ENCODE assay signal across 12 cellular contexts in genomic region chrX:41184312-41184711, GRCh38.
DNase-seq lines count a peak whose midpoint lies in the region; ATAC-seq and TF ChIP-seq lines count a peak whose summit lies in the region.
"Had no signal": no experiment of that assay in that cellular context is flagged by ENCODE, and none has a peak within 500 bp of the region (broad histone marks: within the 10 kb centered on the region; RNA-seq: fewer than 3 reads in every experiment).

No MANE protein-coding gene starts in this region.

- no peaks in the 10 kb centered on the region for H3K9me3 Mint-ChIP-seq in activated naive CD8-positive, alpha-beta T cell treated with anti-CD3 and anti-CD28 coated beads for 36 hours
- H3K9me3 Mint-ChIP-seq in activated naive CD8-positive, alpha-beta T cell treated with anti-CD3 and anti-CD28 coated beads, Interleukin-2, amount 50 U/mL, for 24 hours: no peaks in the 10 kb centered on the region
- H3K9me3 Mint-ChIP-seq in memory B cell: no peaks in the 10 kb centered on the region
- H3K9me3 Mint-ChIP-seq: brain had no signal

- no peak overlapping the region for H3K4me3 Mint-ChIP-seq in activated naive CD8-positive, alpha-beta T cell treated with anti-CD3 and anti-CD28 coated beads for 36 hours
- no peak overlapping the region for H3K4me3 Mint-ChIP-seq in activated naive CD8-positive, alpha-beta T cell treated with anti-CD3 and anti-CD28 coated beads, Interleukin-2, amount 50 U/mL, for 24 hours
- no peak overlapping the region for H3K4me3 Mint-ChIP-seq in memory B cell
- H3K4me3 Mint-ChIP-seq: brain had no signal

- no peak for ATAC-seq in activated naive CD8-positive, alpha-beta T cell treated with anti-CD3 and anti-CD28 coated beads, Interleukin-2, amount 50 U/mL, for 24 hours
- ATAC-seq in GM21447 (IDR thresholded peaks at IDR 0.05; ENCODE audit: unreplicated experiment) (peak; percentile 75), HG03558 (IDR thresholded peaks at IDR 0.05; ENCODE audit: extremely low read depth, unreplicated experiment) (peak; percentile 27), memory B cell (ENCODE audit: low read depth) (peak; percentile 87)

- peaks cover 19% of the 10 kb centered on the region for H3K36me3 Mint-ChIP-seq in activated naive CD8-positive, alpha-beta T cell treated with anti-CD3 and anti-CD28 coated beads for 36 hours
- H3K36me3 Mint-ChIP-seq in activated naive CD8-positive, alpha-beta T cell treated with anti-CD3 and anti-CD28 coated beads, Interleukin-2, amount 50 U/mL, for 24 hours (ENCODE audit: low read depth): peaks cover 23% of the 10 kb centered on the region
- H3K36me3 Mint-ChIP-seq in memory B cell: peaks cover 12% of the 10 kb centered on the region

- H3K4me1 Mint-ChIP-seq in activated naive CD8-positive, alpha-beta T cell treated with anti-CD3 and anti-CD28 coated beads for 36 hours: peaks cover 19% of the 10 kb centered on the region
- H3K4me1 Mint-ChIP-seq in activated naive CD8-positive, alpha-beta T cell treated with anti-CD3 and anti-CD28 coated beads, Interleukin-2, amount 50 U/mL, for 24 hours: peaks cover 37% of the 10 kb centered on the region
- peaks cover 14% of the 10 kb centered on the region for H3K4me1 Mint-ChIP-seq in memory B cell

- H3K27ac Mint-ChIP-seq in activated naive CD8-positive, alpha-beta T cell treated with anti-CD3 and anti-CD28 coated beads for 36 hours: peak overlapping the region; percentile 39
- no peak overlapping the region for H3K27ac Mint-ChIP-seq in activated naive CD8-positive, alpha-beta T cell treated with anti-CD3 and anti-CD28 coated beads, Interleukin-2, amount 50 U/mL, for 24 hours
- H3K27ac Mint-ChIP-seq in memory B cell: peak overlapping the region; percentile 63

- no peak for TF ChIP-seq CTCF in foreskin fibroblast (IDR thresholded peaks at IDR 0.05; ENCODE audit: low read depth, low read length)

- H3K27me3 Mint-ChIP-seq in activated naive CD8-positive, alpha-beta T cell treated with anti-CD3 and anti-CD28 coated beads for 36 hours: no peaks in the 10 kb centered on the region
- H3K27me3 Mint-ChIP-seq in activated naive CD8-positive, alpha-beta T cell treated with anti-CD3 and anti-CD28 coated beads, Interleukin-2, amount 50 U/mL, for 24 hours: no peaks in the 10 kb centered on the region
- no peaks in the 10 kb centered on the region for H3K27me3 Mint-ChIP-seq in memory B cell
- H3K27me3 Mint-ChIP-seq: brain had no signal

- DNase-seq in activated naive CD8-positive, alpha-beta T cell treated with anti-CD3 and anti-CD28 coated beads for 36 hours: no peak
- DNase-seq in activated naive CD8-positive, alpha-beta T cell treated with anti-CD3 and anti-CD28 coated beads, Interleukin-2, amount 50 U/mL, for 24 hours: no peak
- DNase-seq in memory B cell (ENCODE audit: low spot score in 2 of 2) (peak in 1 of 2 donors; percentile 3), RKO (ENCODE audit: low spot score) (no peak), foreskin fibroblast (no peak), ureter (ENCODE audit: low spot score) (no peak)
- DNase-seq: activated T-cell treated with anti-CD3 and anti-CD28 coated beads, Interleukin-2, amount 50 U/mL, for 48 hours; NCI-H226; spleen had no signal

- H3K4me3 ChIP-seq in foreskin fibroblast (ENCODE audit: low read depth in 1 of 2, low read length in 2 of 2): no peak overlapping the region
- H3K4me3 ChIP-seq: spleen had no signal
